In genomic region chr2:55232863-55233657, GRCh38 we compare ENCODE assay signal across 8 cellular contexts. TPM values are rescaled to one million over a fixed set of nuclear protein-coding genes. Genes with fewer than 3 reads are reported as not detected.
A peak's percentile ranks its signal among the peaks of the same experiment; 100 is the strongest.
DNase-seq lines count a peak whose midpoint lies in the region; ATAC-seq and TF ChIP-seq lines count a peak whose summit lies in the region.

No MANE protein-coding gene starts in this region.

- peaks cover 27% of the 10 kb centered on the region for H3K4me1 Mint-ChIP-seq in Calu3 (ENCODE audit: low read depth, unreplicated experiment)
- H3K4me1 Mint-ChIP-seq in activated T-helper 2 cell treated with anti-CD3 and anti-CD28 coated beads, Interferon-gamma antibody, Interleukin-2, Interleukin-4, amounts not matched to agents 10 μg/mL and 5 μg/mL and 100 μg/mL, durations not matched to agents 14 hours and 24 hours and 36 hours (ENCODE audit: low read depth): peaks cover 38% of the 10 kb centered on the region
- H3K4me1 Mint-ChIP-seq in osteocyte (ENCODE audit: unreplicated experiment): peaks cover 39% of the 10 kb centered on the region

- TF ChIP-seq CTCF in Calu3 (IDR thresholded peaks at IDR 0.05; ENCODE audit: unreplicated experiment) (no peak), foreskin fibroblast (IDR thresholded peaks at IDR 0.05; ENCODE audit: low read depth, low read length) (no peak), osteocyte (IDR thresholded peaks at IDR 0.05) (no peak)

- no peaks in the 10 kb centered on the region for H3K9me3 ChIP-seq in GM23248 (ENCODE audit: low read depth)

- in situ Hi-C loops in GM23248 (cut with MboI): no loop called here

- H3K79me2 ChIP-seq in GM23248 (ENCODE audit: insufficient read depth): peaks cover 78% of the 10 kb centered on the region

- peak; percentile 25 for DNase-seq in Calu3
- DNase-seq in GM23248: peak; percentile 65
- DNase-seq in NCI-H2029 treated with DMSO at 0.1 percent for 48 hours (lab: John Stamatoyannopoulos, UW): peak; percentile 11
- peak; percentile 26 for DNase-seq in activated T-helper 2 cell treated with anti-CD3 and anti-CD28 coated beads, Interferon-gamma antibody, Interleukin-2, Interleukin-4, amounts not matched to agents 10 μg/mL and 5 μg/mL and 100 μg/mL, durations not matched to agents 14 hours and 24 hours and 36 hours (ENCODE audit: low spot score)
- DNase-seq in foreskin fibroblast: peak in 1 of 2 donors; percentile 46
- DNase-seq in osteocyte (ENCODE audit: extremely low spot score, unreplicated experiment): no peak
- no peak for DNase-seq in dedifferentiated amniotic fluid mesenchymal stem cell (ENCODE audit: extremely low spot score)

- H3K36me3 Mint-ChIP-seq in Calu3 (ENCODE audit: insufficient read depth, unreplicated experiment) (peaks cover 64% of the 10 kb centered on the region), osteocyte (ENCODE audit: unreplicated experiment) (peaks cover 28% of the 10 kb centered on the region)
- peaks cover 71% of the 10 kb centered on the region for H3K36me3 Mint-ChIP-seq in activated T-helper 2 cell treated with anti-CD3 and anti-CD28 coated beads, Interferon-gamma antibody, Interleukin-2, Interleukin-4, amounts not matched to agents 10 μg/mL and 5 μg/mL and 100 μg/mL, durations not matched to agents 14 hours and 24 hours and 36 hours (ENCODE audit: low read depth)

- no peak for ATAC-seq in GM21825 (IDR thresholded peaks at IDR 0.05; ENCODE audit: unreplicated experiment)

- BruUV-seq in Calu3 (replicated peaks; lab: Mats Ljungman, UMichigan): TSS peak; percentile 64

- H3K4me3 Mint-ChIP-seq in Calu3 (ENCODE audit: low read depth, unreplicated experiment) (peak overlapping the region; percentile 80), osteocyte (ENCODE audit: unreplicated experiment) (peak overlapping the region; percentile 95)
- H3K4me3 Mint-ChIP-seq in activated T-helper 2 cell treated with anti-CD3 and anti-CD28 coated beads, Interferon-gamma antibody, Interleukin-2, Interleukin-4, amounts not matched to agents 10 μg/mL and 5 μg/mL and 100 μg/mL, durations not matched to agents 14 hours and 24 hours and 36 hours (ENCODE audit: low read depth): peak overlapping the region; percentile 99

- peaks cover 42% of the 10 kb centered on the region for H3F3A ChIP-seq in GM23248 (ENCODE audit: insufficient read depth)

- CTCF ChIA-PET in Calu3 (lab: Charles Lee): interaction anchor here (0.5 kb wide), 1 partner anchor 172 kb away, joined by 3 read pairs; no protein-coding TSS in a partner anchor

- H3K9me3 Mint-ChIP-seq in Calu3 (ENCODE audit: low read depth, unreplicated experiment) (no peaks in the 10 kb centered on the region), osteocyte (ENCODE audit: unreplicated experiment) (no peaks in the 10 kb centered on the region)
- no peaks in the 10 kb centered on the region for H3K9me3 Mint-ChIP-seq in activated T-helper 2 cell treated with anti-CD3 and anti-CD28 coated beads, Interferon-gamma antibody, Interleukin-2, Interleukin-4, amounts not matched to agents 10 μg/mL and 5 μg/mL and 100 μg/mL, durations not matched to agents 14 hours and 24 hours and 36 hours

- 8% methylated on average over 33 of the region's 33 CpGs for WGBS in GM23248 (ENCODE audit: low coverage in 1 of 2, low lambda C conversion rate in 2 of 2, missing lambda C conversion rate in 2 of 2), 2 experiments

- intact Hi-C loops in Calu3 (cut with micrococcal nuclease; ENCODE audit: unreplicated experiment): loop anchor here (10.0 kb wide), 2 partner anchors 202 to 282 kb away; partner anchors contain the start of gene CFAP36
- intact Hi-C loops in activated T-helper 2 cell treated with anti-CD3 and anti-CD28 coated beads, Interferon-gamma antibody, Interleukin-2, Interleukin-4, amounts not matched to agents 10 μg/mL and 5 μg/mL and 100 μg/mL, durations not matched to agents 14 hours and 24 hours and 36 hours (cut with micrococcal nuclease): loop anchor here (1.0 to 10.0 kb wide), 9 partner anchors 10 to 1468 kb away; partner anchors contain the start of genes CFAP36, CHAC2, MTIF2 and PPP4R3B

- H3K9ac ChIP-seq in GM23248: peak overlapping the region; percentile 98

- peak overlapping the region; percentile 100 for H3K4me3 ChIP-seq in GM23248
- peak overlapping the region; percentile 62 to 93 for H3K4me3 ChIP-seq in foreskin fibroblast (ENCODE audit: low read depth in 1 of 2, low read length in 2 of 2)

- no peaks in the 10 kb centered on the region for H4K20me1 ChIP-seq in GM23248 (ENCODE audit: insufficient read depth)

- no peaks in the 10 kb centered on the region for H3K27me3 ChIP-seq in GM23248 (replicated peaks; ENCODE audit: insufficient read depth)

- peaks cover 23% of the 10 kb centered on the region for H3K4me1 ChIP-seq in GM23248 (ENCODE audit: insufficient read depth)

- H3K27me3 Mint-ChIP-seq in Calu3 (ENCODE audit: unreplicated experiment) (no peaks in the 10 kb centered on the region), osteocyte (ENCODE audit: unreplicated experiment) (no peaks in the 10 kb centered on the region)
- H3K27me3 Mint-ChIP-seq in activated T-helper 2 cell treated with anti-CD3 and anti-CD28 coated beads, Interferon-gamma antibody, Interleukin-2, Interleukin-4, amounts not matched to agents 10 μg/mL and 5 μg/mL and 100 μg/mL, durations not matched to agents 14 hours and 24 hours and 36 hours (ENCODE audit: low read depth): no peaks in the 10 kb centered on the region

- H3K27ac ChIP-seq in GM23248: peak overlapping the region; percentile 94

- peak overlapping the region; percentile 90 for H2AFZ ChIP-seq in GM23248

- no peaks in the 10 kb centered on the region for H3K9me2 ChIP-seq in GM23248 (ENCODE audit: insufficient read depth)

- peak overlapping the region; percentile 94 for H3K4me2 ChIP-seq in GM23248 (ENCODE audit: unreplicated experiment)

- H3K27ac Mint-ChIP-seq in Calu3 (ENCODE audit: unreplicated experiment) (peak overlapping the region; percentile 92), osteocyte (ENCODE audit: unreplicated experiment) (peak overlapping the region; percentile 96)
- peak overlapping the region; percentile 95 for H3K27ac Mint-ChIP-seq in activated T-helper 2 cell treated with anti-CD3 and anti-CD28 coated beads, Interferon-gamma antibody, Interleukin-2, Interleukin-4, amounts not matched to agents 10 μg/mL and 5 μg/mL and 100 μg/mL, durations not matched to agents 14 hours and 24 hours and 36 hours

- peaks cover 37% of the 10 kb centered on the region for H3K36me3 ChIP-seq in GM23248 (ENCODE audit: low read depth)

RNA-seq across cellular contexts. Expression of gene RPS27A, which starts 0.6 kb away (rescaled TPM):
- 702 and 747 TPM in 2 replicates for total RNA-seq in Calu3 (2022)
- 1,113 and 1,144 TPM in 2 replicates for total RNA-seq in GM23248 (2014; rRNA removed; shearing (Covaris generic))
- polyA plus RNA-seq in GM23248 (2016; fragmentation: Nextera tagmentation; extraction: Ambion mirVana): 775 TPM in 2 replicates
- total RNA-seq in activated T-helper 2 cell treated with anti-CD3 and anti-CD28 coated beads, Interferon-gamma antibody, Interleukin-2, Interleukin-4, amounts not matched to agents 10 μg/mL and 5 μg/mL and 100 μg/mL, durations not matched to agents 14 hours and 24 hours and 36 hours: 1,030 and 1,063 TPM in 2 replicates
- 665 and 668 TPM in 2 replicates for total RNA-seq in osteocyte

RNA-seq across cellular contexts. Expression of gene CLHC1, which starts 1.0 kb away (rescaled TPM):
- total RNA-seq in Calu3 (2022) (8.4 and 10.4 TPM in 2 replicates), osteocyte (21.6 and 23.5 TPM in 2 replicates)
- 1.3 and 1.6 TPM in 2 replicates for total RNA-seq in GM23248 (2014; rRNA removed; shearing (Covaris generic))
- polyA plus RNA-seq in GM23248 (2016; fragmentation: Nextera tagmentation; extraction: Ambion mirVana): 5.2 and 5.6 TPM in 2 replicates
- 12.0 and 12.3 TPM in 2 replicates for total RNA-seq in activated T-helper 2 cell treated with anti-CD3 and anti-CD28 coated beads, Interferon-gamma antibody, Interleukin-2, Interleukin-4, amounts not matched to agents 10 μg/mL and 5 μg/mL and 100 μg/mL, durations not matched to agents 14 hours and 24 hours and 36 hours

RNA-seq across cellular contexts. Expression of gene MTIF2, which starts 36.0 kb away (rescaled TPM):
- total RNA-seq in Calu3 (2022) (34.3 and 45.1 TPM in 2 replicates), osteocyte (24.6 and 24.7 TPM in 2 replicates)
- 22.3 and 23.3 TPM in 2 replicates for total RNA-seq in GM23248 (2014; rRNA removed; shearing (Covaris generic))
- 17.2 and 19.1 TPM in 2 replicates for polyA plus RNA-seq in GM23248 (2016; fragmentation: Nextera tagmentation; extraction: Ambion mirVana)
- total RNA-seq in activated T-helper 2 cell treated with anti-CD3 and anti-CD28 coated beads, Interferon-gamma antibody, Interleukin-2, Interleukin-4, amounts not matched to agents 10 μg/mL and 5 μg/mL and 100 μg/mL, durations not matched to agents 14 hours and 24 hours and 36 hours: 40.2 and 42.7 TPM in 2 replicates

Comparison
In these comparisons a context has a peak if more than half of its experiments do, and no peak if none do; other contexts are left out.
1. DNase-seq: peak in Calu3 (single experiment), GM23248 (single experiment), NCI-H2029 treated with DMSO at 0.1 percent for 48 hours (single experiment) and activated T-helper 2 cell treated with anti-CD3 and anti-CD28 coated beads, Interferon-gamma antibody, Interleukin-2, Interleukin-4, amounts not matched to agents 10 μg/mL and 5 μg/mL and 100 μg/mL, durations not matched to agents 14 hours and 24 hours and 36 hours (single experiment); none in osteocyte (single experiment) and dedifferentiated amniotic fluid mesenchymal stem cell (single experiment).
2. Peak in every context shown above with its lines, with median percentiles within 50 percentile points of each other: H3K27ac Mint-ChIP-seq and H3K4me3 Mint-ChIP-seq.